23 cellular contexts compared by ENCODE assay signal in the genomic region with DNA sequence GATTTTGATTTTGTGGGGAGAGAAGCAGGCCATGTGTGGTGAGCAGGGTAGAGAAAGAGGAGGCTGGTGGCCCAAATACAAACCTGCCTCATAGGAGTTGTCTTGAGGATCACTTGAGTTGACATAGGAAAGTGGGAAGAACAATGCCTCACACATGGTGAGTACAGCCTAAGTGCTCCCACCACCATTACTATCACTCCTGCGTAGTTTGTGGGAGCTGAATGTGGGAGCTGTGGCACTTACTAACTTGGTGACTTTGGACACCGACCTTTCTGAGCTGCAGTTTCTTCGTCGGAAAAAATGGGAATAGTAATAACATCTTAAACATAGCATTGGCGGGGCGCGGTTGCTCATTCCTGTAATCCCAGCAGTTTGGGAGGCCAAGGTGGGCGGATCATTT. TPM values are rescaled to one million over a fixed set of nuclear protein-coding genes. Genes with fewer than 3 reads are reported as not detected.
DNase-seq lines count a peak whose midpoint lies in the region; ATAC-seq, FAIRE-seq and TF ChIP-seq lines count a peak whose summit lies in the region.
"Had no signal": no experiment of that assay in that cellular context is flagged by ENCODE, and none has a peak within 500 bp of the region (broad histone marks: within the 10 kb centered on the region; RNA-seq: fewer than 3 reads in every experiment).

No MANE protein-coding gene starts in this region.

- H3K4me1 Mint-ChIP-seq in astrocyte (ENCODE audit: low read depth, unreplicated experiment): peaks cover 12% of the 10 kb centered on the region
- no peaks in the 10 kb centered on the region for H3K4me1 Mint-ChIP-seq in nephron progenitor cell
- peaks cover under 1% of the 10 kb centered on the region for H3K4me1 Mint-ChIP-seq in activated CD4-positive, alpha-beta memory T cell treated with anti-CD3 and anti-CD28 coated beads, Interleukin-2, amount 10 ng/mL, durations not matched to agents 7 days and 5 days

- peaks cover 2% of the 10 kb centered on the region for H3K9me3 Mint-ChIP-seq in astrocyte (ENCODE audit: unreplicated experiment)
- no peaks in the 10 kb centered on the region for H3K9me3 Mint-ChIP-seq in nephron progenitor cell
- H3K9me3 Mint-ChIP-seq in activated CD4-positive, alpha-beta memory T cell treated with anti-CD3 and anti-CD28 coated beads, Interleukin-2, amount 10 ng/mL, durations not matched to agents 7 days and 5 days: no peaks in the 10 kb centered on the region
- H3K9me3 Mint-ChIP-seq: CD4-positive, alpha-beta T cell; HFFc6 had no signal

- H3K27ac ChIP-seq in astrocyte (ENCODE audit: low read depth, low read length) (no peak overlapping the region), gastroesophageal sphincter (peak overlapping the region; percentile 81 to 91 (median 83)), uterus (peak overlapping the region; percentile 86 to 96), mammary epithelial cell (ENCODE audit: insufficient read depth, low read depth, low read length) (no peak overlapping the region)
- H3K27ac ChIP-seq: BLaER1, KMS-11 had no signal

- H3K9ac ChIP-seq in astrocyte (ENCODE audit: low read length) (no peak overlapping the region), mammary epithelial cell (ENCODE audit: insufficient read depth, low read length) (no peak overlapping the region)
- H3K9ac ChIP-seq: BLaER1, KMS-11 had no signal

- H3K36me3 ChIP-seq in astrocyte (ENCODE audit: insufficient read depth, low read length) (no peaks in the 10 kb centered on the region), gastroesophageal sphincter (no peaks in the 10 kb centered on the region), uterus (no peaks in the 10 kb centered on the region), mammary epithelial cell (ENCODE audit: insufficient read depth, low read length) (no peaks in the 10 kb centered on the region)
- H3K36me3 ChIP-seq: BLaER1 had no signal

- intact Hi-C loops in uterus (cut with DNase I; ENCODE audit: low total_unique reads): no loop called here
- intact Hi-C loops in mammary epithelial cell (cut with micrococcal nuclease): no loop called here

- no peak overlapping the region for H3K4me3 ChIP-seq in astrocyte (ENCODE audit: insufficient read depth, low read depth, low read length)
- no peak overlapping the region for H3K4me3 ChIP-seq in gastroesophageal sphincter
- no peak overlapping the region for H3K4me3 ChIP-seq in uterus
- no peak overlapping the region for H3K4me3 ChIP-seq in mammary epithelial cell (replicated peaks in 1 of 3; ENCODE audit: insufficient read depth in 1 of 3, low read depth in 2 of 3, low read length in 3 of 3)
- H3K4me3 ChIP-seq: BLaER1 had no signal

- DNase-seq in astrocyte (ENCODE audit: low read depth): no peak
- no peak for DNase-seq in nephron progenitor cell
- DNase-seq in uterus: no peak
- no peak for DNase-seq in DMS153 (lab: John Stamatoyannopoulos, UW)
- DNase-seq in activated CD4-positive, alpha-beta memory T cell treated with anti-CD3 and anti-CD28 coated beads, Interleukin-2, amount 10 ng/mL, durations not matched to agents 7 days and 5 days: no peak
- no peak for DNase-seq in mammary epithelial cell
- DNase-seq: ACHN; CD4-positive, alpha-beta T cell; DMS 273 treated with DMSO at 0.1 percent for 48 hours; DND-41; H7; HFFc6; NCI-H1105 treated with DMSO at 0.1 percent for 48 hours; NCI-H2029 treated with DMSO at 0.1 percent for 48 hours; NCI-H345; NCI-H524; NCI-H774; NK-92 treated with Interleukin-12 subunit alpha and Interleukin-12 subunit beta, amount 100 ng/mL, for 24 hours had no signal

- H3K4me1 ChIP-seq in astrocyte (ENCODE audit: insufficient read depth, low read length): peaks cover 12% of the 10 kb centered on the region
- H3K4me1 ChIP-seq in gastroesophageal sphincter: peaks cover 15 to 84% (median 16%) of the 10 kb centered on the region in 3 donors
- H3K4me1 ChIP-seq in uterus: peaks cover 0 to 12% of the 10 kb centered on the region in 2 donors
- no peaks in the 10 kb centered on the region for H3K4me1 ChIP-seq in mammary epithelial cell (ENCODE audit: insufficient read depth, low read length)
- H3K4me1 ChIP-seq: BLaER1 had no signal

- in situ Hi-C loops in mammary epithelial cell (cut with MboI; ENCODE audit: low sequenced_read_pairs in 2 of 2): no loop called here

- H3K79me2 ChIP-seq in astrocyte (ENCODE audit: insufficient read depth, low read length) (peaks cover 10% of the 10 kb centered on the region), mammary epithelial cell (ENCODE audit: insufficient read depth, low read length) (no peaks in the 10 kb centered on the region)

- H3K27ac Mint-ChIP-seq in astrocyte (ENCODE audit: unreplicated experiment) (no peak overlapping the region), nephron progenitor cell (peak overlapping the region; percentile 8)
- no peak overlapping the region for H3K27ac Mint-ChIP-seq in activated CD4-positive, alpha-beta memory T cell treated with anti-CD3 and anti-CD28 coated beads, Interleukin-2, amount 10 ng/mL, durations not matched to agents 7 days and 5 days
- H3K27ac Mint-ChIP-seq: CD4-positive, alpha-beta T cell had no signal

- no peak for ATAC-seq in gastroesophageal sphincter
- ATAC-seq: Panc1 had no signal

- no peaks in the 10 kb centered on the region for H3K27me3 Mint-ChIP-seq in astrocyte (ENCODE audit: low read depth, unreplicated experiment)
- no peaks in the 10 kb centered on the region for H3K27me3 Mint-ChIP-seq in nephron progenitor cell (ENCODE audit: low read depth, poor library complexity)
- peaks cover 4% of the 10 kb centered on the region for H3K27me3 Mint-ChIP-seq in activated CD4-positive, alpha-beta memory T cell treated with anti-CD3 and anti-CD28 coated beads, Interleukin-2, amount 10 ng/mL, durations not matched to agents 7 days and 5 days
- H3K27me3 Mint-ChIP-seq: CD4-positive, alpha-beta T cell had no signal

- H2AFZ ChIP-seq in astrocyte (ENCODE audit: low read depth, low read length) (no peak overlapping the region), mammary epithelial cell (ENCODE audit: low read depth, low read length) (no peak overlapping the region)

- H4K20me1 ChIP-seq in astrocyte (ENCODE audit: insufficient read depth, low read length) (no peaks in the 10 kb centered on the region), mammary epithelial cell (ENCODE audit: insufficient read depth, low read length) (no peaks in the 10 kb centered on the region)
- H4K20me1 ChIP-seq: BLaER1 had no signal

- H3K36me3 Mint-ChIP-seq in astrocyte (ENCODE audit: low read depth, unreplicated experiment) (no peaks in the 10 kb centered on the region), nephron progenitor cell (ENCODE audit: low read depth) (no peaks in the 10 kb centered on the region)
- H3K36me3 Mint-ChIP-seq in activated CD4-positive, alpha-beta memory T cell treated with anti-CD3 and anti-CD28 coated beads, Interleukin-2, amount 10 ng/mL, durations not matched to agents 7 days and 5 days (ENCODE audit: low read depth): no peaks in the 10 kb centered on the region

- FAIRE-seq in astrocyte (lab: Jason Lieb, UNC): no peak
- FAIRE-seq: GM12892 had no signal

- POLR2A ChIA-PET in activated CD4-positive, alpha-beta memory T cell treated with anti-CD3 and anti-CD28 coated beads, Interleukin-2, amount 10 ng/mL, durations not matched to agents 7 days and 5 days (lab: Charles Lee): interaction anchor here (1.1 kb wide), 1 partner anchor 25 kb away, joined by 4 read pairs; a partner anchor contains a TSS

- CTCF ChIA-PET in activated CD4-positive, alpha-beta memory T cell treated with anti-CD3 and anti-CD28 coated beads, Interleukin-2, amount 10 ng/mL, durations not matched to agents 7 days and 5 days (lab: Charles Lee): no interaction called here
- CTCF ChIA-PET in mammary epithelial cell (lab: Charles Lee; ENCODE audit: low non-redundant PET): no interaction called here

- dilution Hi-C loops in mammary epithelial cell (cut with HindIII; ENCODE audit: low sequenced_read_pairs): no loop called here

- H3K9me3 ChIP-seq in astrocyte (ENCODE audit: insufficient read depth, low read depth, low read length): no peaks in the 10 kb centered on the region
- no peaks in the 10 kb centered on the region for H3K9me3 ChIP-seq in gastroesophageal sphincter
- H3K9me3 ChIP-seq in uterus: no peaks in the 10 kb centered on the region
- H3K9me3 ChIP-seq in mammary epithelial cell (replicated peaks; ENCODE audit: insufficient read depth, low read length): no peaks in the 10 kb centered on the region
- H3K9me3 ChIP-seq: BLaER1 had no signal

- H3K27me3 ChIP-seq in astrocyte (ENCODE audit: insufficient read depth, low read length) (no peaks in the 10 kb centered on the region), gastroesophageal sphincter (no peaks in the 10 kb centered on the region), uterus (no peaks in the 10 kb centered on the region), mammary epithelial cell (ENCODE audit: insufficient read depth, low read length) (no peaks in the 10 kb centered on the region)
- H3K27me3 ChIP-seq: BLaER1 had no signal

- no peak for TF ChIP-seq EP300 in gastroesophageal sphincter (IDR thresholded peaks at IDR 0.05)

- TF ChIP-seq POLR2A in gastroesophageal sphincter (IDR thresholded peaks at IDR 0.05) (no peak), uterus (IDR thresholded peaks at IDR 0.05) (no peak)

- BruUV-seq in mammary epithelial cell (replicated peaks; lab: Mats Ljungman, UMichigan): no TSS peak

- H3K4me3 Mint-ChIP-seq in astrocyte (ENCODE audit: unreplicated experiment) (peak overlapping the region; percentile 10), nephron progenitor cell (no peak overlapping the region)
- no peak overlapping the region for H3K4me3 Mint-ChIP-seq in activated CD4-positive, alpha-beta memory T cell treated with anti-CD3 and anti-CD28 coated beads, Interleukin-2, amount 10 ng/mL, durations not matched to agents 7 days and 5 days
- H3K4me3 Mint-ChIP-seq: CD4-positive, alpha-beta T cell had no signal

- WGBS in gastroesophageal sphincter (ENCODE audit: low coverage in 1 of 2), 2 donors: 88% methylated on average over 8 of the region's 8 CpGs; no CpG with 5 or more reads in 1 of the 2 donors
- WGBS in mammary epithelial cell (ENCODE audit: low coverage, missing lambda C conversion rate): 95% methylated on average over 8 of the region's 8 CpGs

- no peak overlapping the region for H3K4me2 ChIP-seq in astrocyte (ENCODE audit: low read length)
- no peak overlapping the region for H3K4me2 ChIP-seq in mammary epithelial cell (ENCODE audit: insufficient read depth, low read depth, low read length)
- H3K4me2 ChIP-seq: BLaER1, KMS-11 had no signal

- TF ChIP-seq CTCF in astrocyte (IDR thresholded peaks at IDR 0.05; ENCODE audit: insufficient read depth, low read depth, low read length) (no peak), gastroesophageal sphincter (IDR thresholded peaks at IDR 0.05) (no peak), nephron progenitor cell (IDR thresholded peaks at IDR 0.05) (no peak), uterus (IDR thresholded peaks at IDR 0.05) (no peak), mammary epithelial cell (conservative IDR thresholded peaks at IDR 0.05 in 1 of 2, IDR thresholded peaks at IDR 0.05 in 1 of 2; ENCODE audit: extremely low read depth in 1 of 2, insufficient read depth in 1 of 2, low read depth in 1 of 2, low read length in 2 of 2) (no peak)

RNA-seq across cellular contexts. Expression of a gene that starts 25.5 kb away (rescaled TPM):
- total RNA-seq in astrocyte: 94.3 and 107 TPM in 2 replicates
- total RNA-seq in gastroesophageal sphincter: 100 to 1,000 TPM; 119 to 140 (median 131) TPM
- 100 to 1,000 TPM in 1 of 4 donors, 10 to 100 TPM in 3; 44.1 to 113 (median 58.3) TPM for total RNA-seq in uterus
- total RNA-seq in activated CD4-positive, alpha-beta memory T cell treated with anti-CD3 and anti-CD28 coated beads, Interleukin-2, amount 10 ng/mL, durations not matched to agents 7 days and 5 days: 10 to 100 TPM; 90.8 to 93.3 TPM
- 100 to 1,000 TPM; 101 to 153 TPM for total RNA-seq in mammary epithelial cell
- polyA plus RNA-seq in mammary epithelial cell: 169 TPM
- 194 TPM for polyA minus RNA-seq in mammary epithelial cell

RNA-seq across cellular contexts. Expression of a gene that starts 35.0 kb away (rescaled TPM):
- total RNA-seq in astrocyte (27.8 and 30.1 TPM in 2 replicates), gastroesophageal sphincter (100 to 1,000 TPM; 241 to 418 (median 291) TPM), uterus (100 to 1,000 TPM in 3 of 4 donors, 10 to 100 TPM in 1; 67.1 to 250 (median 145) TPM), mammary epithelial cell (10 to 100 TPM; 13.7 to 15.2 TPM)
- 1 to 10 TPM; 1.1 to 1.6 TPM for total RNA-seq in activated CD4-positive, alpha-beta memory T cell treated with anti-CD3 and anti-CD28 coated beads, Interleukin-2, amount 10 ng/mL, durations not matched to agents 7 days and 5 days
- 9.7 TPM for polyA plus RNA-seq in mammary epithelial cell
- polyA minus RNA-seq in mammary epithelial cell: 10.6 TPM

Comparison
In these comparisons a context has a peak if more than half of its experiments do, and no peak if none do; other contexts are left out.
1. H3K27ac ChIP-seq: peak in gastroesophageal sphincter (4 of 4) and uterus (2 of 2); none in astrocyte (single experiment) and mammary epithelial cell (single experiment).
2. RNA of a gene that starts 35.0 kb away (total RNA-seq): 241 to 418 TPM in gastroesophageal sphincter, 67.1 to 250 TPM in uterus, 27.8 to 30.1 TPM in astrocyte and 13.7 to 15.2 TPM in mammary epithelial cell; 1.1 to 1.6 TPM in activated CD4-positive, alpha-beta memory T cell treated with anti-CD3 and anti-CD28 coated beads, Interleukin-2, amount 10 ng/mL, durations not matched to agents 7 days and 5 days; every median in the first group is over 4 times any median in the second.